8 cellular contexts compared by ENCODE assay signal in the genomic region with DNA sequence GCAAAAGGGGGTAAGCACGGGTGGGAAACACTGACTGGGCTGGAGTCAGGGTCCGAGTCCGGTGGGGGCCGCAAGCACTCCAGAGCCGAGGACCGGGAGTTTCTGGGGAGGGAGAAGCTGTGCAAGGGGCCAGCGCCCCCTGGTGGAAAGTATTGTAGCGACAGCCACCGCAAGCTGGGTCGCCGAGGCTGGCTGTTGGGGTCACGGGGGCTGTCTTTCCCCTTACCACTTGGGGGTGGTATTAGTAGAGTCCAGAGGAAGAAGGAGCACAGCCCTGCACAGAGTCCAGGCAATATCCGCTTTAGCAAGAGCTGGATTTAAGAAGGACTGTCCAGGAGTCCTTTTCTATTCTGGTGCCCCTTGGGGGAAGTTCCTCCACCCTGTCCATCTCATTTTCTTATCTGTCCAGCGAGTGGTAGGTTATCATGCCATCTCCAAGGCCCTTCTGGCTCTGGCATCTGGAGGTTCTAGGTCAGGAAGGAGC. TPM values are rescaled to one million over a fixed set of nuclear protein-coding genes. Genes with fewer than 3 reads are reported as not detected.
DNase-seq lines count a peak whose midpoint lies in the region; ATAC-seq and TF ChIP-seq lines count a peak whose summit lies in the region.

No MANE protein-coding gene starts in this region.

- no peaks in the 10 kb centered on the region for H4K20me1 ChIP-seq in OCI-LY7 (ENCODE audit: insufficient read depth, low read length)

- no peaks in the 10 kb centered on the region for H3K36me3 Mint-ChIP-seq in Caco-2 (ENCODE audit: insufficient read depth, unreplicated experiment)
- no peaks in the 10 kb centered on the region for H3K36me3 Mint-ChIP-seq in naive thymus-derived CD4-positive, alpha-beta T cell
- H3K36me3 Mint-ChIP-seq in stimulated activated naive B cell treated with anti-CD40 and anti-IgM and Interleukin-4, amounts not matched to agents 10 μg/mL and 1 μg/mL and 100 μg/mL, for 72 hours, result no peaks in the 10 kb centered on the region

- no TSS peak for BruUV-seq in Caco-2 (replicated peaks; lab: Mats Ljungman, UMichigan)
- BruUV-seq in OCI-LY7 (replicated peaks; lab: Mats Ljungman, UMichigan), result no TSS peak

- H3K27me3 Mint-ChIP-seq in Caco-2 (ENCODE audit: insufficient read depth, unreplicated experiment), result no peaks in the 10 kb centered on the region
- H3K27me3 Mint-ChIP-seq in naive thymus-derived CD4-positive, alpha-beta T cell, result peaks cover 6 to 22% (median 9%) of the 10 kb centered on the region in 5 donors
- peaks cover 37 to 73% of the 10 kb centered on the region in 2 donors for H3K27me3 Mint-ChIP-seq in stimulated activated naive B cell treated with anti-CD40 and anti-IgM and Interleukin-4, amounts not matched to agents 10 μg/mL and 1 μg/mL and 100 μg/mL, for 72 hours

- H3K36me3 ChIP-seq in Caco-2 (ENCODE audit: control insufficient read depth, insufficient read depth, low read length), result no peaks in the 10 kb centered on the region
- no peaks in the 10 kb centered on the region for H3K36me3 ChIP-seq in OCI-LY7 (ENCODE audit: insufficient read depth, low read length)
- no peaks in the 10 kb centered on the region for H3K36me3 ChIP-seq in naive thymus-derived CD4-positive, alpha-beta T cell (ENCODE audit: control insufficient read depth in 2 of 3, insufficient read depth in 3 of 3, low read length in 3 of 3)

- no peaks in the 10 kb centered on the region for H3K27me3 ChIP-seq in Caco-2 (replicated peaks; ENCODE audit: control insufficient read depth, insufficient read depth, low read length)
- H3K27me3 ChIP-seq in naive thymus-derived CD4-positive, alpha-beta T cell (ENCODE audit: control insufficient read depth in 2 of 2, insufficient read depth in 2 of 2, low read length in 2 of 2), result no peaks in the 10 kb centered on the region

- intact Hi-C loops in Caco-2 (cut with micrococcal nuclease; ENCODE audit: unreplicated experiment) (loop anchor here (1.0 to 5.0 kb wide), 2 partner anchors 66 to 109 kb away; a partner anchor contains a TSS), OCI-LY7 (cut with micrococcal nuclease; ENCODE audit: unreplicated experiment) (loop anchor here (1.0 kb wide), 1 partner anchor 66 kb away; no protein-coding TSS in a partner anchor)
- intact Hi-C loops in naive thymus-derived CD4-positive, alpha-beta T cell (cut with micrococcal nuclease), result loop anchor here (1.0 to 2.0 kb wide), 3 partner anchors 17 to 245 kb away; no protein-coding TSS in a partner anchor

- H3K9me3 Mint-ChIP-seq in Caco-2 (ENCODE audit: unreplicated experiment), result no peaks in the 10 kb centered on the region
- H3K9me3 Mint-ChIP-seq in naive thymus-derived CD4-positive, alpha-beta T cell, result no peaks in the 10 kb centered on the region
- H3K9me3 Mint-ChIP-seq in stimulated activated naive B cell treated with anti-CD40 and anti-IgM and Interleukin-4, amounts not matched to agents 10 μg/mL and 1 μg/mL and 100 μg/mL, for 72 hours, result no peaks in the 10 kb centered on the region

- DNase-seq in Caco-2 (peak; percentile 79 to 89), OCI-LY7 (ENCODE audit: low spot score) (peak; percentile 76), epithelial cell of esophagus (ENCODE audit: low read depth) (peak; percentile 58)
- peak; percentile 95 for DNase-seq in activated CD8-positive, alpha-beta memory T cell treated with anti-CD3 and anti-CD28 coated beads, Interleukin-2, amount 50 U/mL, for 48 hours
- DNase-seq in naive thymus-derived CD4-positive, alpha-beta T cell, result peak; percentile 52 to 81 (median 67)
- peak; percentile 69 for DNase-seq in stimulated activated naive B cell treated with anti-CD40 and anti-IgM and Interleukin-4, amounts not matched to agents 10 μg/mL and 1 μg/mL and 100 μg/mL, for 72 hours

- H3K4me3 Mint-ChIP-seq in Caco-2 (ENCODE audit: unreplicated experiment), result peak overlapping the region; percentile 77
- H3K4me3 Mint-ChIP-seq in naive thymus-derived CD4-positive, alpha-beta T cell, result peak overlapping the region in 8 of 10 donors; percentile 52 to 73 (median 65)
- peak overlapping the region; percentile 75 to 81 for H3K4me3 Mint-ChIP-seq in stimulated activated naive B cell treated with anti-CD40 and anti-IgM and Interleukin-4, amounts not matched to agents 10 μg/mL and 1 μg/mL and 100 μg/mL, for 72 hours

- POLR2A ChIA-PET in Caco-2 (lab: Charles Lee) (interaction anchor here (0.6 to 1.4 kb wide), 2 partner anchors 21 to 66 kb away, joined by 3 to 4 read pairs; no protein-coding TSS in a partner anchor), OCI-LY7 (lab: Charles Lee) (interaction anchor here (0.6 kb wide), 1 partner anchor 46 kb away, joined by 5 read pairs; no protein-coding TSS in a partner anchor)
- POLR2A ChIA-PET in naive thymus-derived CD4-positive, alpha-beta T cell (lab: Charles Lee), result interaction anchor here (1.1 to 2.0 kb wide), 2 partner anchors 22 to 66 kb away, joined by 5 to 10 read pairs; no protein-coding TSS in a partner anchor

- CTCF ChIA-PET in Caco-2 (lab: Charles Lee), result interaction anchor here (0.6 to 4.8 kb wide), 10 partner anchors 17 to 228 kb away, joined by 3 to 132 read pairs (median 5); a partner anchor contains a TSS
- CTCF ChIA-PET in OCI-LY7 (lab: Charles Lee; ENCODE audit: unreplicated experiment), result interaction anchor here (1.0 to 1.2 kb wide), 2 partner anchors 66 to 75 kb away, joined by 3 to 5 read pairs; no protein-coding TSS in a partner anchor
- CTCF ChIA-PET in naive thymus-derived CD4-positive, alpha-beta T cell (lab: Charles Lee), result interaction anchor here (0.5 to 11.4 kb wide), 9 partner anchors 11 to 1873 kb away, joined by 3 to 292 read pairs (median 5); a partner anchor contains a TSS

- peak; percentile 92 to 97 for TF ChIP-seq CTCF in Caco-2 (IDR thresholded peaks at IDR 0.05; ENCODE audit: insufficient read depth in 1 of 2, low read depth in 1 of 2, low read length in 1 of 2, severe bottlenecking in 1 of 2, unreplicated experiment in 1 of 2)
- TF ChIP-seq CTCF in OCI-LY7 (conservative IDR thresholded peaks at IDR 0.05; ENCODE audit: low read length), result peak; percentile 91
- peak; percentile 89 for TF ChIP-seq CTCF in epithelial cell of esophagus (IDR thresholded peaks at IDR 0.05; ENCODE audit: insufficient read depth, low read depth, low read length, missing control alignments)

- peak overlapping the region; percentile 91 for H3K27ac Mint-ChIP-seq in Caco-2 (ENCODE audit: unreplicated experiment)
- peak overlapping the region in 2 of 9 donors; percentile 26 to 51 for H3K27ac Mint-ChIP-seq in naive thymus-derived CD4-positive, alpha-beta T cell
- H3K27ac Mint-ChIP-seq in stimulated activated naive B cell treated with anti-CD40 and anti-IgM and Interleukin-4, amounts not matched to agents 10 μg/mL and 1 μg/mL and 100 μg/mL, for 72 hours, result peak overlapping the region; percentile 86

- peaks cover 26% of the 10 kb centered on the region for H3K4me1 ChIP-seq in Caco-2
- no peaks in the 10 kb centered on the region for H3K4me1 ChIP-seq in OCI-LY7 (ENCODE audit: insufficient read depth, low read length, poor library complexity, severe bottlenecking)
- peaks cover 8 to 28% of the 10 kb centered on the region in 2 donors for H3K4me1 ChIP-seq in naive thymus-derived CD4-positive, alpha-beta T cell (ENCODE audit: control insufficient read depth in 2 of 2, insufficient read depth in 2 of 2, low read length in 2 of 2)

- no peaks in the 10 kb centered on the region for H3K9me3 ChIP-seq in Caco-2
- H3K9me3 ChIP-seq in OCI-LY7 (ENCODE audit: low read length), result no peaks in the 10 kb centered on the region
- H3K9me3 ChIP-seq in naive thymus-derived CD4-positive, alpha-beta T cell (ENCODE audit: control insufficient read depth in 2 of 3, low read length in 3 of 3), result no peaks in the 10 kb centered on the region

- H3K4me3 ChIP-seq in Caco-2 (ENCODE audit: low read depth, low read length), result peak overlapping the region; percentile 24
- H3K4me3 ChIP-seq in OCI-LY7 (ENCODE audit: low read depth, low read length, poor library complexity, severe bottlenecking), result no peak overlapping the region
- no peak overlapping the region for H3K4me3 ChIP-seq in epithelial cell of esophagus (ENCODE audit: low read length)
- H3K4me3 ChIP-seq in naive thymus-derived CD4-positive, alpha-beta T cell (ENCODE audit: low read length), result no peak overlapping the region

- no peaks in the 10 kb centered on the region for H3K79me2 ChIP-seq in OCI-LY7 (ENCODE audit: insufficient read depth, low read depth, low read length)

- H3K4me1 Mint-ChIP-seq in Caco-2 (ENCODE audit: low read depth, unreplicated experiment), result peaks cover 27% of the 10 kb centered on the region
- H3K4me1 Mint-ChIP-seq in naive thymus-derived CD4-positive, alpha-beta T cell, result peaks cover 15 to 36% (median 26%) of the 10 kb centered on the region in 7 donors
- peaks cover 12 to 36% of the 10 kb centered on the region in 2 donors for H3K4me1 Mint-ChIP-seq in stimulated activated naive B cell treated with anti-CD40 and anti-IgM and Interleukin-4, amounts not matched to agents 10 μg/mL and 1 μg/mL and 100 μg/mL, for 72 hours

- no peak overlapping the region for H2AFZ ChIP-seq in OCI-LY7 (ENCODE audit: low read length)

- peak overlapping the region; percentile 56 for H3K4me2 ChIP-seq in OCI-LY7 (ENCODE audit: low read length)

- H3K27ac ChIP-seq in OCI-LY7 (ENCODE audit: low read depth, low read length, poor library complexity, severe bottlenecking), result no peak overlapping the region
- H3K27ac ChIP-seq in naive thymus-derived CD4-positive, alpha-beta T cell (ENCODE audit: low read depth, low read length), result no peak overlapping the region

- ATAC-seq in HG03442 (IDR thresholded peaks at IDR 0.05; ENCODE audit: unreplicated experiment) (peak; percentile 53), GM18867 (IDR thresholded peaks at IDR 0.05; ENCODE audit: unreplicated experiment) (no peak)
- ATAC-seq in naive thymus-derived CD4-positive, alpha-beta T cell, result peak; percentile 84
- ATAC-seq in stimulated activated naive B cell treated with anti-CD40 and anti-IgM and Interleukin-4, amounts not matched to agents 10 μg/mL and 1 μg/mL and 100 μg/mL, for 72 hours (replicated peaks), result peak; percentile 66 to 69

- no peaks in the 10 kb centered on the region for H3K9me2 ChIP-seq in OCI-LY7 (ENCODE audit: insufficient read depth, low read length)

RNA-seq across cellular contexts. Expression of a gene that starts 17.9 kb away (rescaled TPM):
- total RNA-seq in Caco-2 (2022) (25.8 and 27.5 TPM in 2 replicates), OCI-LY7 (2022) (18.3 and 20.4 TPM in 2 replicates)
- 11.1 and 12.0 TPM in 2 replicates for total RNA-seq in OCI-LY7 (2014; rRNA removed; shearing (Covaris generic))
- total RNA-seq in naive thymus-derived CD4-positive, alpha-beta T cell, result 10 to 100 TPM; 31.5 to 72.4 (median 53.3) TPM
- polyA plus RNA-seq in naive thymus-derived CD4-positive, alpha-beta T cell, result 1 to 10 TPM; 4.5 to 5.7 TPM

RNA-seq across cellular contexts. Expression of a gene that starts 56.5 kb away (rescaled TPM):
- not detected in 2 replicates for total RNA-seq in Caco-2 (2022)
- not detected in 2 replicates for total RNA-seq in OCI-LY7 (2014; rRNA removed; shearing (Covaris generic))
- not detected in 2 replicates for total RNA-seq in OCI-LY7 (2022)
- not detected for total RNA-seq in naive thymus-derived CD4-positive, alpha-beta T cell
- polyA plus RNA-seq in naive thymus-derived CD4-positive, alpha-beta T cell, result not detected
